In the genomic region with DNA sequence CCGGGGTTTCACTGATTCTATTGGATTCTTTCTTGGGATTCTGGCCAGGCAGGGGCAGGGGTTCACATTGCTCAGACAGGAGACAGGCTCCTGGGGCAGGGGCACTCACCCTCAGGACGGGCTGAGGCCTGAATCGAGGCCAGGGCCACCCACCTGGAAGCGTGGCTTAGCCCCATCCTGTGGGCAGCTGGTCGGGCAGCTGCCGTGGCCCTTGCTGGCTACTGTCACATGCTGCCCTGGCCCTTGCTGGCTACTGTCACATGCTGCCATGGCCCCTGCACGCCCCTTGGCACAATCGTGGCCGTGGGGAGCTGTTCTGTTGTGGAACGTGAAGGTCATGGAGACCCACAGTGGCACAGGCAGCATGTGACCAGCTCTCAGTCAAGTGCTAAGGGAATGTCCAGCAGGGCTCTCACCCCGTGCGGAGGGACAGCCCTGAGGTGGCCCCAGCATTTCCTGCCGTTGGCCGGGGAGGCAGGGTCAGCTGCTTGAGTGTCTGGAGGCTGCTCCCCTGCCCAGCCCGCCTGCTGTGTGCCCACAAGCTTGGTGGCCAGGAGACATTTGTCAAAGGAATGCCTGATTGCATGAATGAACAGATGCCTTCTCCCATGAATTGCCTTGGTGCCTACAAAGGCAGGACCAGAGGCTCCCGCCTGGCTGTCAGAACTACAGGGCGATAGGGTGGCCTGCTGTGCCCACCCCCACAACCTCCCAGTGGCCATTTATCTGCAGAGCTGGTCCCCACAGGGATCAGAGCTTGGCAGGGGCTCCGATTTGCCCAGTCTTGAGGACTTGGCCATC, we compare ENCODE assay signal across 2 cellular contexts.
TF ChIP-seq lines count a peak whose summit lies in the region.

No MANE protein-coding gene starts in this region.

TF ChIP-seq in HEK293, 187 proteins besides CTCF, POLR2A, EP300 and RAD21:
- TF ChIP-seq ZNF354C (tag by site-specific recombination; IDR thresholded peaks at IDR 0.05; ENCODE audit: borderline replicate concordance, low read depth) = no peak
- peak; percentile 36; the same call in 1 of the 2 replicates for TF ChIP-seq ZIC2 (tag by site-specific recombination; IDR thresholded peaks at IDR 0.05)
TF ChIP-seq in HEK293: peak in this region for 1.

TF ChIP-seq in H1, 55 proteins besides CTCF, POLR2A, EP300 and RAD21:
- TF ChIP-seq, protein P1, sequence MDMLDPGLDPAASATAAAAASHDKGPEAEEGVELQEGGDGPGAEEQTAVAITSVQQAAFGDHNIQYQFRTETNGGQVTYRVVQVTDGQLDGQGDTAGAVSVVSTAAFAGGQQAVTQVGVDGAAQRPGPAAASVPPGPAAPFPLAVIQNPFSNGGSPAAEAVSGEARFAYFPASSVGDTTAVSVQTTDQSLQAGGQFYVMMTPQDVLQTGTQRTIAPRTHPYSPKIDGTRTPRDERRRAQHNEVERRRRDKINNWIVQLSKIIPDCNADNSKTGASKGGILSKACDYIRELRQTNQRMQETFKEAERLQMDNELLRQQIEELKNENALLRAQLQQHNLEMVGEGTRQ (IDR thresholded peaks at IDR 0.05; ENCODE audit: low read length) = no peak
- TF ChIP-seq JUN (IDR thresholded peaks at IDR 0.05; ENCODE audit: low read depth, low read length) (no peak), JUND (IDR thresholded peaks at IDR 0.05; ENCODE audit: low read length) (no peak), SP2 (IDR thresholded peaks at IDR 0.05; ENCODE audit: low read length) (no peak), CTBP2 (IDR thresholded peaks at IDR 0.05; ENCODE audit: borderline replicate concordance, insufficient read depth, insufficient read length, low read length) (no peak), SP1 (IDR thresholded peaks at IDR 0.05; ENCODE audit: low read depth, low read length) (no peak), KDM4A (IDR thresholded peaks at IDR 0.05; ENCODE audit: low read depth, low read length, severe bottlenecking) (no peak), GABPA (IDR thresholded peaks at IDR 0.05; ENCODE audit: borderline replicate concordance, insufficient read depth, low read length) (no peak), CHD1 (IDR thresholded peaks at IDR 0.05; ENCODE audit: low read depth, low read length) (no peak), BRCA1 (IDR thresholded peaks at IDR 0.05; ENCODE audit: low read depth, low read length) (no peak), NANOG (IDR thresholded peaks at IDR 0.05; ENCODE audit: insufficient read depth, low read depth, low read length, poor library complexity, severe bottlenecking) (no peak)
- TF ChIP-seq, protein P2, sequence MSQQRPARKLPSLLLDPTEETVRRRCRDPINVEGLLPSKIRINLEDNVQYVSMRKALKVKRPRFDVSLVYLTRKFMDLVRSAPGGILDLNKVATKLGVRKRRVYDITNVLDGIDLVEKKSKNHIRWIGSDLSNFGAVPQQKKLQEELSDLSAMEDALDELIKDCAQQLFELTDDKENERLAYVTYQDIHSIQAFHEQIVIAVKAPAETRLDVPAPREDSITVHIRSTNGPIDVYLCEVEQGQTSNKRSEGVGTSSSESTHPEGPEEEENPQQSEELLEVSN (IDR thresholded peaks at IDR 0.05) = no peak
